20 cellular contexts compared by ENCODE assay signal in genomic region chr10:1064172-1064571, GRCh38. TPM values are rescaled to one million over a fixed set of nuclear protein-coding genes. Genes with fewer than 3 reads are reported as not detected.
DNase-seq lines count a peak whose midpoint lies in the region; ATAC-seq, FAIRE-seq and TF ChIP-seq lines count a peak whose summit lies in the region.
"Had no signal": no experiment of that assay in that cellular context is flagged by ENCODE, and none has a peak within 500 bp of the region (broad histone marks: within the 10 kb centered on the region; RNA-seq: fewer than 3 reads in every experiment).

No MANE protein-coding gene starts in this region.

- CTCF ChIA-PET in activated naive CD4-positive, alpha-beta T cell treated with anti-CD3 and anti-CD28 coated beads for 36 hours (lab: Charles Lee), result no interaction called here
- CTCF ChIA-PET in activated CD4-positive, alpha-beta memory T cell treated with anti-CD3 and anti-CD28 coated beads for 36 hours (lab: Charles Lee), result interaction anchor here (1.6 kb wide), 1 partner anchor 14 kb away, joined by 3 read pairs; no protein-coding TSS in a partner anchor
- CTCF ChIA-PET in endothelial cell of umbilical vein (lab: Charles Lee), result interaction anchor here (0.5 kb wide), 1 partner anchor 164 kb away, joined by 3 read pairs; no protein-coding TSS in a partner anchor

- no peaks in the 10 kb centered on the region for H3K9me1 ChIP-seq in endothelial cell of umbilical vein (replicated peaks; ENCODE audit: control insufficient read depth, extremely low read depth, insufficient read depth, low read length)

- POLR2A ChIA-PET in activated CD4-positive, alpha-beta memory T cell treated with anti-CD3 and anti-CD28 coated beads for 36 hours (lab: Charles Lee), result interaction anchor here (1.4 kb wide), 1 partner anchor 15 kb away, joined by 3 read pairs; the partner anchor contains the start of gene IDI1
- POLR2A ChIA-PET in endothelial cell of umbilical vein (lab: Charles Lee), result interaction anchor here (0.6 kb wide), 1 partner anchor 15 kb away, joined by 4 read pairs; no protein-coding TSS in a partner anchor

- H3K9me3 ChIP-seq in endothelial cell of umbilical vein (replicated peaks; ENCODE audit: control insufficient read depth, insufficient read depth, low read length), result no peaks in the 10 kb centered on the region
- H3K9me3 ChIP-seq: gastroesophageal sphincter, suprapubic skin had no signal

- dilution Hi-C loops in endothelial cell of umbilical vein (cut with MboI; ENCODE audit: extremely low pct_ligation_motif_present, low sequenced_read_pairs), result no loop called here

- no peak overlapping the region for H3K9ac ChIP-seq in endothelial cell of umbilical vein (replicated peaks; ENCODE audit: extremely low read depth, insufficient read depth, low read length)

- H3K27ac ChIP-seq in endothelial cell of umbilical vein (ENCODE audit: insufficient read depth, low read depth, low read length), result peak overlapping the region; percentile 50
- H3K27ac ChIP-seq: gastroesophageal sphincter, suprapubic skin had no signal

- no peaks in the 10 kb centered on the region for H3K36me3 ChIP-seq in endothelial cell of umbilical vein (ENCODE audit: control insufficient read depth in 2 of 2, extremely low read depth in 1 of 2, insufficient read depth in 2 of 2, low read length in 2 of 2)
- H3K36me3 ChIP-seq: suprapubic skin had no signal

- intact Hi-C loops in activated naive CD4-positive, alpha-beta T cell treated with anti-CD3 and anti-CD28 coated beads for 36 hours (cut with micrococcal nuclease), result no loop called here
- intact Hi-C loops in activated CD4-positive, alpha-beta memory T cell treated with anti-CD3 and anti-CD28 coated beads for 36 hours (cut with micrococcal nuclease), result loop anchor here (5.0 kb wide), 1 partner anchor 48 kb away; no protein-coding TSS in a partner anchor
- intact Hi-C loops in endothelial cell of umbilical vein (cut with micrococcal nuclease), result no loop called here

- no peak for FAIRE-seq in endothelial cell of umbilical vein (lab: Jason Lieb, UNC)
- FAIRE-seq: K562 had no signal

- no peak overlapping the region for H3K4me3 ChIP-seq in endothelial cell of umbilical vein (replicated peaks in 1 of 3; ENCODE audit: insufficient read depth in 1 of 3, low read depth in 1 of 3, low read length in 3 of 3)
- H3K4me3 ChIP-seq: gastroesophageal sphincter, K562, suprapubic skin had no signal

- H3K27ac Mint-ChIP-seq in activated naive CD4-positive, alpha-beta T cell treated with anti-CD3 and anti-CD28 coated beads for 36 hours, result peak overlapping the region; percentile 70
- peak overlapping the region; percentile 74 for H3K27ac Mint-ChIP-seq in activated CD4-positive, alpha-beta memory T cell treated with anti-CD3 and anti-CD28 coated beads for 36 hours
- H3K27ac Mint-ChIP-seq in stimulated activated naive CD8-positive, alpha-beta T cell treated with anti-CD3 and anti-CD28 coated beads, Interleukin-15, amount 100 ng/mL, for 72 hours, result peak overlapping the region; percentile 50 to 72
- H3K27ac Mint-ChIP-seq: nephron progenitor cell had no signal

- ATAC-seq in stimulated activated naive CD8-positive, alpha-beta T cell treated with anti-CD3 and anti-CD28 coated beads, Interleukin-15, amount 100 ng/mL, for 72 hours, result no peak
- ATAC-seq in GM19324 (IDR thresholded peaks at IDR 0.05; ENCODE audit: low FRiP score, unreplicated experiment), result no peak
- ATAC-seq: esophagus mucosa, gastroesophageal sphincter, Panc1 had no signal

- H3K9me3 Mint-ChIP-seq in activated naive CD4-positive, alpha-beta T cell treated with anti-CD3 and anti-CD28 coated beads for 36 hours, result no peaks in the 10 kb centered on the region
- H3K9me3 Mint-ChIP-seq in activated CD4-positive, alpha-beta memory T cell treated with anti-CD3 and anti-CD28 coated beads for 36 hours, result no peaks in the 10 kb centered on the region
- H3K9me3 Mint-ChIP-seq in stimulated activated naive CD8-positive, alpha-beta T cell treated with anti-CD3 and anti-CD28 coated beads, Interleukin-15, amount 100 ng/mL, for 72 hours, result no peaks in the 10 kb centered on the region
- H3K9me3 Mint-ChIP-seq: nephron progenitor cell had no signal

- peaks cover 77% of the 10 kb centered on the region for H3K79me2 ChIP-seq in endothelial cell of umbilical vein (ENCODE audit: control insufficient read depth, insufficient read depth, low read length)

- H3K36me3 Mint-ChIP-seq in activated naive CD4-positive, alpha-beta T cell treated with anti-CD3 and anti-CD28 coated beads for 36 hours (ENCODE audit: low read depth), result peaks cover 4% of the 10 kb centered on the region
- no peaks in the 10 kb centered on the region for H3K36me3 Mint-ChIP-seq in activated CD4-positive, alpha-beta memory T cell treated with anti-CD3 and anti-CD28 coated beads for 36 hours

- BruUV-seq in endothelial cell of umbilical vein (replicated peaks; lab: Mats Ljungman, UMichigan), result no TSS peak

- H3K4me3 Mint-ChIP-seq in activated naive CD4-positive, alpha-beta T cell treated with anti-CD3 and anti-CD28 coated beads for 36 hours, result no peak overlapping the region
- H3K4me3 Mint-ChIP-seq in activated CD4-positive, alpha-beta memory T cell treated with anti-CD3 and anti-CD28 coated beads for 36 hours, result no peak overlapping the region
- no peak overlapping the region for H3K4me3 Mint-ChIP-seq in stimulated activated naive CD8-positive, alpha-beta T cell treated with anti-CD3 and anti-CD28 coated beads, Interleukin-15, amount 100 ng/mL, for 72 hours
- H3K4me3 Mint-ChIP-seq: nephron progenitor cell had no signal

- peak overlapping the region; percentile 25 for H3K4me2 ChIP-seq in endothelial cell of umbilical vein (ENCODE audit: insufficient read depth, low read length)

- no peaks in the 10 kb centered on the region for H3K27me3 ChIP-seq in endothelial cell of umbilical vein (ENCODE audit: control insufficient read depth in 2 of 2, insufficient read depth in 2 of 2, low read length in 2 of 2)
- H3K27me3 ChIP-seq: gastroesophageal sphincter, suprapubic skin had no signal

- TF ChIP-seq POLR2A in endothelial cell of umbilical vein (IDR thresholded peaks at IDR 0.05; ENCODE audit: low read depth, low read length), result no peak

- H4K20me1 ChIP-seq in endothelial cell of umbilical vein (replicated peaks; ENCODE audit: control insufficient read depth, extremely low read depth, insufficient read depth, low read length), result no peaks in the 10 kb centered on the region

- peaks cover 77% of the 10 kb centered on the region for H3K4me1 Mint-ChIP-seq in activated naive CD4-positive, alpha-beta T cell treated with anti-CD3 and anti-CD28 coated beads for 36 hours (ENCODE audit: low read depth)
- peaks cover 72% of the 10 kb centered on the region for H3K4me1 Mint-ChIP-seq in activated CD4-positive, alpha-beta memory T cell treated with anti-CD3 and anti-CD28 coated beads for 36 hours (ENCODE audit: low read depth)
- peaks cover 90% of the 10 kb centered on the region for H3K4me1 Mint-ChIP-seq in stimulated activated naive CD8-positive, alpha-beta T cell treated with anti-CD3 and anti-CD28 coated beads, Interleukin-15, amount 100 ng/mL, for 72 hours

- no peaks in the 10 kb centered on the region for H3K27me3 Mint-ChIP-seq in activated naive CD4-positive, alpha-beta T cell treated with anti-CD3 and anti-CD28 coated beads for 36 hours (ENCODE audit: low read depth)
- no peaks in the 10 kb centered on the region for H3K27me3 Mint-ChIP-seq in activated CD4-positive, alpha-beta memory T cell treated with anti-CD3 and anti-CD28 coated beads for 36 hours
- H3K27me3 Mint-ChIP-seq in stimulated activated naive CD8-positive, alpha-beta T cell treated with anti-CD3 and anti-CD28 coated beads, Interleukin-15, amount 100 ng/mL, for 72 hours, result no peaks in the 10 kb centered on the region

- no peak for DNase-seq in activated naive CD4-positive, alpha-beta T cell treated with anti-CD3 and anti-CD28 coated beads for 36 hours
- no peak for DNase-seq in activated naive CD4-positive, alpha-beta T cell treated with anti-CD3 and anti-CD28 coated beads, Interleukin-2, amount 50 U/mL, for 16 hours
- DNase-seq in activated CD4-positive, alpha-beta memory T cell treated with anti-CD3 and anti-CD28 coated beads for 36 hours, result no peak
- DNase-seq in endothelial cell of umbilical vein (ENCODE audit: low read depth, low spot score) (no peak), NCI-H2227 (lab: John Stamatoyannopoulos, UW; ENCODE audit: unreplicated experiment) (no peak)
- no peak for DNase-seq in stimulated activated naive CD8-positive, alpha-beta T cell treated with anti-CD3 and anti-CD28 coated beads, Interleukin-15, amount 100 ng/mL, for 72 hours
- no peak for DNase-seq in stimulated activated CD4-positive, alpha-beta T cell treated with anti-CD3 and anti-CD28 coated beads, Interleukin-2, amount 100 ng/mL, for 48 hours
- DNase-seq: amniotic stem cell, mesenchymal stem cell, NCI-H187, nephron progenitor cell had no signal

- no peak for TF ChIP-seq CTCF in endothelial cell of umbilical vein (IDR thresholded peaks at IDR 0.05; ENCODE audit: extremely low read depth in 1 of 2, insufficient read depth in 1 of 2, low read depth in 1 of 2, low read length in 2 of 2)

- no peak overlapping the region for H2AFZ ChIP-seq in endothelial cell of umbilical vein (ENCODE audit: low read depth, low read length)

- peaks cover 49% of the 10 kb centered on the region for H3K4me1 ChIP-seq in endothelial cell of umbilical vein (ENCODE audit: control insufficient read depth, extremely low read depth, insufficient read depth, low read length)

RNA-seq across cellular contexts. Expression of gene WDR37, which starts 8.0 kb away (rescaled TPM):
- 10 to 100 TPM; 14.0 to 16.0 TPM for total RNA-seq in activated naive CD4-positive, alpha-beta T cell treated with anti-CD3 and anti-CD28 coated beads for 36 hours
- total RNA-seq in activated CD4-positive, alpha-beta memory T cell treated with anti-CD3 and anti-CD28 coated beads for 36 hours, result 10 to 100 TPM; 18.1 to 19.4 TPM
- 25.5 and 26.4 TPM in 2 replicates for total RNA-seq in endothelial cell of umbilical vein
- 19.5 and 21.7 TPM in 2 replicates for polyA plus RNA-seq in endothelial cell of umbilical vein
- 16.8 and 17.3 TPM in 2 replicates for polyA plus RNA-seq in endothelial cell of umbilical vein (2011; cell fraction: cytosol; rRNA removed)
- polyA plus RNA-seq in endothelial cell of umbilical vein (2011; cell fraction: nucleus; rRNA removed), result 38.3 and 39.8 TPM in 2 replicates
- polyA plus RNA-seq in endothelial cell of umbilical vein (2012), result 17.1 and 18.3 TPM in 2 replicates
- polyA minus RNA-seq in endothelial cell of umbilical vein, result 35.7 and 37.4 TPM in 2 replicates
- polyA minus RNA-seq in endothelial cell of umbilical vein (2011; cell fraction: cytosol; rRNA and poly(A)+ RNA removed), result 5.9 TPM
- 23.9 and 32.2 TPM in 2 replicates for polyA minus RNA-seq in endothelial cell of umbilical vein (2011; cell fraction: nucleus; rRNA and poly(A)+ RNA removed)

RNA-seq across cellular contexts. Expression of gene IDI1, which starts 15.3 kb away (rescaled TPM):
- total RNA-seq in activated naive CD4-positive, alpha-beta T cell treated with anti-CD3 and anti-CD28 coated beads for 36 hours, result 10 to 100 TPM; 68.2 to 68.5 TPM
- total RNA-seq in activated CD4-positive, alpha-beta memory T cell treated with anti-CD3 and anti-CD28 coated beads for 36 hours, result 10 to 100 TPM; 83.1 to 83.8 TPM
- 63.0 and 63.6 TPM in 2 replicates for total RNA-seq in endothelial cell of umbilical vein
- polyA plus RNA-seq in endothelial cell of umbilical vein, result 31.4 and 42.2 TPM in 2 replicates
- 38.7 and 43.8 TPM in 2 replicates for polyA plus RNA-seq in endothelial cell of umbilical vein (2011; cell fraction: cytosol; rRNA removed)
- polyA plus RNA-seq in endothelial cell of umbilical vein (2011; cell fraction: nucleus; rRNA removed), result 62.7 and 90.7 TPM in 2 replicates
- 31.1 and 46.6 TPM in 2 replicates for polyA plus RNA-seq in endothelial cell of umbilical vein (2012)
- polyA minus RNA-seq in endothelial cell of umbilical vein, result 32.6 and 36.6 TPM in 2 replicates
- polyA minus RNA-seq in endothelial cell of umbilical vein (2011; cell fraction: cytosol; rRNA and poly(A)+ RNA removed), result 25.7 TPM
- polyA minus RNA-seq in endothelial cell of umbilical vein (2011; cell fraction: nucleus; rRNA and poly(A)+ RNA removed), result 22.4 and 42.2 TPM in 2 replicates

RNA-seq across cellular contexts. Expression of gene IDI2, which starts 38.5 kb away (rescaled TPM):
- total RNA-seq in activated naive CD4-positive, alpha-beta T cell treated with anti-CD3 and anti-CD28 coated beads for 36 hours, result not detected
- total RNA-seq in activated CD4-positive, alpha-beta memory T cell treated with anti-CD3 and anti-CD28 coated beads for 36 hours, result not detected
- total RNA-seq in endothelial cell of umbilical vein, result not detected in 2 replicates
- not detected in 2 replicates for polyA plus RNA-seq in endothelial cell of umbilical vein
- not detected in 2 replicates for polyA plus RNA-seq in endothelial cell of umbilical vein (2011; cell fraction: cytosol; rRNA removed)
- not detected in 2 replicates for polyA plus RNA-seq in endothelial cell of umbilical vein (2011; cell fraction: nucleus; rRNA removed)
- polyA plus RNA-seq in endothelial cell of umbilical vein (2012), result not detected in 2 replicates
- polyA minus RNA-seq in endothelial cell of umbilical vein, result not detected in 2 replicates
- not detected for polyA minus RNA-seq in endothelial cell of umbilical vein (2011; cell fraction: cytosol; rRNA and poly(A)+ RNA removed)
- not detected in 2 replicates for polyA minus RNA-seq in endothelial cell of umbilical vein (2011; cell fraction: nucleus; rRNA and poly(A)+ RNA removed)
- total RNA-seq: Daoy, dermis microvascular lymphatic vessel endothelial cell, esophagus mucosa, gastroesophageal sphincter, K562, NCI-H460, suprapubic skin had no signal
- polyA plus RNA-seq: K562 had no signal
